Comparison of ENCODE assay signal across 16 cellular contexts in the genomic region with DNA sequence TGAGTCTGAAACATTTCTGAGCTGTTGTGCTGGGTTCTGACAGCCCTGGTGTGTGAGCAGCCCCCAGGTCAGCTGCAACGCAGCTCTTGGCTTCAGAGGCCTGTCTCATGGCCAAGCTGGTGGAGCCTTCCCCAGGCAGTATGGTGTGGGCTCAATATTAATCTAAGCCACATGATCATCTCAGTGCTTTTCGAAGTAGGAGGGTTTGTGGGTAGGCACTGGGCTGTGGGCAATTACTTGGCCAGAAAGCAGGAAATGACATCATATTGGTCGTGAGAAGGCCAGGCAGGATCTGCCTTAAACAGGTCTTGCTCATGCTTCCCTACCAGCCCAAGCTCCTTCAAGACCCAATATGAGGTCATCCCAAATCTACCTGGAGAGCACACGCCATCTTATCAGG. TPM values are rescaled to one million over a fixed set of nuclear protein-coding genes. Genes with fewer than 3 reads are reported as not detected.
DNase-seq lines count a peak whose midpoint lies in the region; ATAC-seq, FAIRE-seq and TF ChIP-seq lines count a peak whose summit lies in the region.
"Had no signal": no experiment of that assay in that cellular context is flagged by ENCODE, and none has a peak within 500 bp of the region (broad histone marks: within the 10 kb centered on the region; RNA-seq: fewer than 3 reads in every experiment).

No MANE protein-coding gene starts in this region.

- H2AFZ ChIP-seq in HepG2 (ENCODE audit: low read length): no peak overlapping the region

- FAIRE-seq in HepG2 (lab: Jason Lieb, UNC): no peak

- peaks cover 7% of the 10 kb centered on the region for H3K27me3 Mint-ChIP-seq in activated T-helper 1 cell treated with anti-CD3 and anti-CD28 coated beads, Interleukin-12 subunit alpha, Interleukin-12 subunit beta, Interleukin-2, Interleukin-4 antibody, amounts not matched to agents 30 ng/mL and 10 ng/mL and 1 ng/mL, durations not matched to agents 14 hours and 24 hours and 36 hours (ENCODE audit: insufficient read depth)

- 0% methylated on average over 3 of the region's 4 CpGs for WGBS in HepG2 (ENCODE audit: low lambda C conversion rate)
- WGBS in right lobe of liver (ENCODE audit: insufficient coverage, low coverage, low lambda C conversion rate, missing lambda C conversion rate): no CpG with 5 or more reads among the region's 4 CpGs

- H3K4me3 ChIP-seq in HepG2 (replicated peaks in 1 of 3; ENCODE audit: insufficient read depth in 1 of 3, low read depth in 2 of 3, low read length in 3 of 3) (no peak overlapping the region), right lobe of liver (no peak overlapping the region), coronary artery (no peak overlapping the region)
- H3K4me3 ChIP-seq: psoas muscle had no signal

- no peaks in the 10 kb centered on the region for H3K36me3 ChIP-seq in HepG2 (replicated peaks in 1 of 2; ENCODE audit: control insufficient read depth in 1 of 2, insufficient read depth in 2 of 2, low read length in 2 of 2)
- H3K36me3 ChIP-seq in right lobe of liver: no peaks in the 10 kb centered on the region

- TF ChIP-seq CTCF in HepG2 (CRISPR knock-in tag; IDR thresholded peaks at IDR 0.05): no peak
- TF ChIP-seq CTCF in right lobe of liver (IDR thresholded peaks at IDR 0.05): no peak
- TF ChIP-seq CTCF in coronary artery (IDR thresholded peaks at IDR 0.05): no peak

- peaks cover 8% of the 10 kb centered on the region for H3K4me1 Mint-ChIP-seq in activated T-helper 1 cell treated with anti-CD3 and anti-CD28 coated beads, Interleukin-12 subunit alpha, Interleukin-12 subunit beta, Interleukin-2, Interleukin-4 antibody, amounts not matched to agents 30 ng/mL and 10 ng/mL and 1 ng/mL, durations not matched to agents 14 hours and 24 hours and 36 hours (ENCODE audit: low read depth)
- H3K4me1 Mint-ChIP-seq: IgD-negative memory B cell had no signal

- ATAC-seq in HepG2 (no peak), right lobe of liver (no peak), HG03378 (IDR thresholded peaks at IDR 0.05; ENCODE audit: unreplicated experiment) (no peak), GM21786 (IDR thresholded peaks at IDR 0.05; ENCODE audit: unreplicated experiment) (no peak)
- ATAC-seq: psoas muscle had no signal

- H3K9me3 ChIP-seq in HepG2 (ENCODE audit: low read length): no peaks in the 10 kb centered on the region
- no peaks in the 10 kb centered on the region for H3K9me3 ChIP-seq in right lobe of liver
- H3K9me3 ChIP-seq: psoas muscle had no signal

- peaks cover 6% of the 10 kb centered on the region for H3K9me3 Mint-ChIP-seq in activated T-helper 1 cell treated with anti-CD3 and anti-CD28 coated beads, Interleukin-12 subunit alpha, Interleukin-12 subunit beta, Interleukin-2, Interleukin-4 antibody, amounts not matched to agents 30 ng/mL and 10 ng/mL and 1 ng/mL, durations not matched to agents 14 hours and 24 hours and 36 hours

- POLR2A ChIA-PET in HepG2 (lab: Yijun Ruan, JAX): no interaction called here

- no peak for TF ChIP-seq RAD21 in HepG2 (CRISPR knock-in tag; IDR thresholded peaks at IDR 0.05)

- BruUV-seq in HepG2 (replicated peaks; lab: Mats Ljungman, UMichigan): no TSS peak

- peaks cover 0 to 2% of the 10 kb centered on the region in 2 experiments; a peak in 1 of 5 replicates for H3K27me3 ChIP-seq in HepG2 (ENCODE audit: control insufficient read depth in 1 of 2, insufficient read depth in 2 of 2, low read length in 2 of 2)
- no peaks in the 10 kb centered on the region for H3K27me3 ChIP-seq in right lobe of liver

- H3K9ac ChIP-seq in HepG2 (ENCODE audit: insufficient read depth, low read depth, low read length): no peak overlapping the region

- no peaks in the 10 kb centered on the region for H3K36me3 Mint-ChIP-seq in activated T-helper 1 cell treated with anti-CD3 and anti-CD28 coated beads, Interleukin-12 subunit alpha, Interleukin-12 subunit beta, Interleukin-2, Interleukin-4 antibody, amounts not matched to agents 30 ng/mL and 10 ng/mL and 1 ng/mL, durations not matched to agents 14 hours and 24 hours and 36 hours (ENCODE audit: low read depth)
- H3K36me3 Mint-ChIP-seq: activated naive CD8-positive, alpha-beta T cell; IgD-negative memory B cell had no signal

- H4K20me1 ChIP-seq in HepG2 (ENCODE audit: insufficient read depth, low read length): no peaks in the 10 kb centered on the region

- TF ChIP-seq POLR2A in HepG2 (IDR thresholded peaks at IDR 0.05; ENCODE audit: insufficient read depth in 1 of 2, low read depth in 2 of 2, low read length in 2 of 2): no peak
- TF ChIP-seq POLR2A in right lobe of liver (IDR thresholded peaks at IDR 0.05): no peak

- no peak overlapping the region for H3K27ac Mint-ChIP-seq in activated T-helper 1 cell treated with anti-CD3 and anti-CD28 coated beads, Interleukin-12 subunit alpha, Interleukin-12 subunit beta, Interleukin-2, Interleukin-4 antibody, amounts not matched to agents 30 ng/mL and 10 ng/mL and 1 ng/mL, durations not matched to agents 14 hours and 24 hours and 36 hours
- H3K27ac Mint-ChIP-seq: activated naive CD8-positive, alpha-beta T cell; IgD-negative memory B cell had no signal

- no peak overlapping the region for H3K4me2 ChIP-seq in HepG2 (ENCODE audit: low read depth, low read length)

- no peaks in the 10 kb centered on the region for H3K4me1 ChIP-seq in HepG2 (ENCODE audit: insufficient read depth, low read length)
- H3K4me1 ChIP-seq in right lobe of liver: no peaks in the 10 kb centered on the region
- H3K4me1 ChIP-seq: psoas muscle had no signal

- H3K4me3 Mint-ChIP-seq in activated T-helper 1 cell treated with anti-CD3 and anti-CD28 coated beads, Interleukin-12 subunit alpha, Interleukin-12 subunit beta, Interleukin-2, Interleukin-4 antibody, amounts not matched to agents 30 ng/mL and 10 ng/mL and 1 ng/mL, durations not matched to agents 14 hours and 24 hours and 36 hours: no peak overlapping the region
- H3K4me3 Mint-ChIP-seq: activated naive CD8-positive, alpha-beta T cell; IgD-negative memory B cell had no signal

- in situ Hi-C loops in HepG2 (cut with HindIII; ENCODE audit: extremely low pct_ligation_motif_present, low pct_unique_long_range_greater_than_20kb): no loop called here

- CTCF ChIA-PET in HepG2 (lab: Yijun Ruan, JAX; ENCODE audit: low intra/inter-chr PET ratio, low total read pairs): no interaction called here

- H3K79me2 ChIP-seq in HepG2 (ENCODE audit: insufficient read depth, low read length): no peaks in the 10 kb centered on the region

- H3K27ac ChIP-seq in HepG2 (ENCODE audit: extremely low read length, insufficient read depth, low read length) (no peak overlapping the region), right lobe of liver (no peak overlapping the region), coronary artery (no peak overlapping the region)
- H3K27ac ChIP-seq: psoas muscle had no signal

- intact Hi-C loops in HepG2 (cut with micrococcal nuclease; ENCODE audit: unreplicated experiment): no loop called here
- intact Hi-C loops in right lobe of liver (cut with DNase I): no loop called here
- intact Hi-C loops in activated T-helper 1 cell treated with anti-CD3 and anti-CD28 coated beads, Interleukin-12 subunit alpha, Interleukin-12 subunit beta, Interleukin-2, Interleukin-4 antibody, amounts not matched to agents 30 ng/mL and 10 ng/mL and 1 ng/mL, durations not matched to agents 14 hours and 24 hours and 36 hours (cut with micrococcal nuclease): no loop called here

- TF ChIP-seq EP300 in HepG2 (IDR thresholded peaks at IDR 0.05; ENCODE audit: low read depth in 2 of 2, low read length in 2 of 2): no peak
- TF ChIP-seq EP300 in HepG2 (CRISPR knock-in tag; IDR thresholded peaks at IDR 0.05; ENCODE audit: borderline replicate concordance): no peak

- DNase-seq in HepG2 (ENCODE audit: low spot score) (no peak), right lobe of liver (no peak), MV-4-11 (lab: John Stamatoyannopoulos, UW) (peak; percentile 72), coronary artery (ENCODE audit: low spot score) (peak; percentile 26), NCI-H748 (lab: John Stamatoyannopoulos, UW; ENCODE audit: unreplicated experiment) (no peak)
- no peak for DNase-seq in activated T-helper 1 cell treated with anti-CD3 and anti-CD28 coated beads, Interleukin-12 subunit alpha, Interleukin-12 subunit beta, Interleukin-2, Interleukin-4 antibody, amounts not matched to agents 30 ng/mL and 10 ng/mL and 1 ng/mL, durations not matched to agents 14 hours and 24 hours and 36 hours (ENCODE audit: low spot score)
- DNase-seq: activated CD4-positive, alpha-beta T cell treated with anti-CD3 and anti-CD28 coated beads for 1 hour; foreskin melanocyte; psoas muscle; stimulated activated naive CD4-positive, alpha-beta T cell had no signal

TF ChIP-seq in HepG2, 621 proteins besides CTCF, POLR2A, EP300 and RAD21:
- TF ChIP-seq PLRG1 (conservative IDR thresholded peaks at IDR 0.05): no peak
- peak; percentile 35; the same call in 1 of the 2 replicates for TF ChIP-seq ATF7 (IDR thresholded peaks at IDR 0.05)
- no peak for TF ChIP-seq ATF7 (CRISPR knock-in tag; IDR thresholded peaks at IDR 0.05)

RNA-seq across cellular contexts. Expression of gene LOXHD1, which starts 26.9 kb away (rescaled TPM):
- not detected in 2 replicates for total RNA-seq in HepG2 (2016; rRNA removed; fragmentation: Illumina TruSeq; extraction: Trizol)
- total RNA-seq in HepG2 (2016; cell fraction: cytosol; rRNA removed; fragmentation: Illumina TruSeq; extraction: Trizol; ENCODE audit: low read depth): not detected in 2 replicates
- total RNA-seq in HepG2 (2016; cell fraction: insoluble cytoplasmic fraction; rRNA removed; fragmentation: Illumina TruSeq; extraction: Trizol): not detected in 2 replicates
- not detected in 2 replicates for total RNA-seq in HepG2 (2016; cell fraction: membrane; rRNA removed; fragmentation: Illumina TruSeq; extraction: Trizol)
- total RNA-seq in HepG2 (2016; cell fraction: nucleus; rRNA removed; fragmentation: Illumina TruSeq; extraction: Trizol): not detected in 2 replicates
- not detected in 2 replicates for polyA plus RNA-seq in HepG2 (2011; rRNA removed)
- polyA plus RNA-seq in HepG2 (2011; cell fraction: cytosol; rRNA removed): not detected in 2 replicates
- not detected in 2 replicates for polyA plus RNA-seq in HepG2 (2011; cell fraction: nucleus; rRNA removed)
- polyA plus RNA-seq in HepG2 (2012): not detected in 2 replicates
- not detected in 2 replicates for polyA plus RNA-seq in HepG2 (2016; cell fraction: cytosol; fragmentation: Illumina TruSeq; extraction: Trizol; ENCODE audit: low read depth)
- polyA plus RNA-seq in HepG2 (2016; cell fraction: insoluble cytoplasmic fraction; fragmentation: Illumina TruSeq; extraction: Trizol; ENCODE audit: low read depth): not detected in 2 replicates
- polyA plus RNA-seq in HepG2 (2016; cell fraction: membrane; fragmentation: Illumina TruSeq; extraction: Trizol; ENCODE audit: low read depth): not detected in 2 replicates
- not detected in 2 replicates for polyA plus RNA-seq in HepG2 (2016; cell fraction: nucleus; fragmentation: Illumina TruSeq; extraction: Trizol; ENCODE audit: insufficient read depth, low read depth)
- not detected in 2 replicates for polyA minus RNA-seq in HepG2 (2011; rRNA and poly(A)+ RNA removed; ENCODE audit: low replicate concordance)
- not detected in 2 replicates for polyA minus RNA-seq in HepG2 (2011; cell fraction: cytosol; rRNA and poly(A)+ RNA removed)
- not detected in 2 replicates for polyA minus RNA-seq in HepG2 (2011; cell fraction: nucleus; rRNA and poly(A)+ RNA removed)
- not detected for total RNA-seq in right lobe of liver
- total RNA-seq in activated T-helper 1 cell treated with anti-CD3 and anti-CD28 coated beads, Interleukin-12 subunit alpha, Interleukin-12 subunit beta, Interleukin-2, Interleukin-4 antibody, amounts not matched to agents 30 ng/mL and 10 ng/mL and 1 ng/mL, durations not matched to agents 14 hours and 24 hours and 36 hours: not detected in 2 replicates
- total RNA-seq: G401 had no signal
- polyA plus RNA-seq: BJ, IgD-negative memory B cell had no signal

Comparison
In these comparisons a context has a peak if more than half of its experiments do, and no peak if none do; other contexts are left out.
1. DNase-seq: peak in MV-4-11 (single experiment) and coronary artery (single experiment); none in HepG2 (single experiment), right lobe of liver (0 of 3), activated T-helper 1 cell treated with anti-CD3 and anti-CD28 coated beads, Interleukin-12 subunit alpha, Interleukin-12 subunit beta, Interleukin-2, Interleukin-4 antibody, amounts not matched to agents 30 ng/mL and 10 ng/mL and 1 ng/mL, durations not matched to agents 14 hours and 24 hours and 36 hours (single experiment) and NCI-H748 (single experiment).